Comparison of ENCODE assay signal across 2 cellular contexts in genomic region chr4:92516450-92516849, GRCh38.
TF ChIP-seq lines count a peak whose summit lies in the region.

No MANE protein-coding gene starts in this region.

TF ChIP-seq in GM23338, 12 proteins besides CTCF, POLR2A, EP300 and RAD21:
- TF ChIP-seq REST (IDR thresholded peaks at IDR 0.05; ENCODE audit: unreplicated experiment): no peak
- no peak for TF ChIP-seq ETS1 (IDR thresholded peaks at IDR 0.05)
- no peak for TF ChIP-seq CREB1 (CRISPR knock-in tag; IDR thresholded peaks at IDR 0.05; ENCODE audit: low read depth)
- TF ChIP-seq JUNB (IDR thresholded peaks at IDR 0.05; ENCODE audit: unreplicated experiment): no peak
- no peak for TF ChIP-seq NANOG (IDR thresholded peaks at IDR 0.05; ENCODE audit: borderline replicate concordance)
- no peak for TF ChIP-seq ZNF114 (CRISPR knock-in tag; IDR thresholded peaks at IDR 0.05)
- no peak for TF ChIP-seq EZH2 (IDR thresholded peaks at IDR 0.05; ENCODE audit: low read depth, unreplicated experiment)
- no peak for TF ChIP-seq ZNF462 (CRISPR knock-in tag; IDR thresholded peaks at IDR 0.05)
- no peak for TF ChIP-seq STAT1 (IDR thresholded peaks at IDR 0.05; ENCODE audit: unreplicated experiment)
- no peak for TF ChIP-seq EZH2phosphoT487 (IDR thresholded peaks at IDR 0.05; ENCODE audit: unreplicated experiment)
- no peak for TF ChIP-seq ZNF331 (CRISPR knock-in tag; IDR thresholded peaks at IDR 0.05; ENCODE audit: low read depth)
- no peak for TF ChIP-seq POLR2AphosphoS5 (IDR thresholded peaks at IDR 0.05; ENCODE audit: low read depth)
TF ChIP-seq in GM23338: peak in this region for 0.

TF ChIP-seq in H1, 55 proteins besides CTCF, POLR2A, EP300 and RAD21:
- no peak for TF ChIP-seq MAFK (IDR thresholded peaks at IDR 0.05; ENCODE audit: low read depth, low read length)
- no peak for TF ChIP-seq SP2 (IDR thresholded peaks at IDR 0.05; ENCODE audit: low read length)
- no peak for TF ChIP-seq TAF7 (optimal IDR thresholded peaks at IDR 0.05; ENCODE audit: borderline replicate concordance, low read depth, low read length)
- no peak for TF ChIP-seq SP1 (IDR thresholded peaks at IDR 0.05; ENCODE audit: low read depth, low read length)
- TF ChIP-seq FOSL1 (IDR thresholded peaks at IDR 0.05; ENCODE audit: insufficient read depth, low read depth, low read length): no peak
- TF ChIP-seq EZH2 (IDR thresholded peaks at IDR 0.05; ENCODE audit: low read depth, low read length, severe bottlenecking): no peak
- TF ChIP-seq CEBPB (IDR thresholded peaks at IDR 0.05; ENCODE audit: low read depth, low read length): no peak
- no peak for TF ChIP-seq E2F6 (IDR thresholded peaks at IDR 0.05)
- no peak for TF ChIP-seq ASH2L (IDR thresholded peaks at IDR 0.05; ENCODE audit: low read length)
- TF ChIP-seq RBBP5 (IDR thresholded peaks at IDR 0.05; ENCODE audit: borderline replicate concordance, low read depth, low read length): no peak
